1 cellular context compared by ENCODE assay signal in genomic region chr22:39534092-39534506, GRCh38.
TF ChIP-seq lines count a peak whose summit lies in the region.

No MANE protein-coding gene starts in this region.

TF ChIP-seq in HepG2, 621 proteins besides CTCF, POLR2A, EP300 and RAD21 (continued from another document and continues in another):
- peak; percentile 65; the same call in 1 of the 2 replicates for TF ChIP-seq ZNF574 (CRISPR knock-in tag; IDR thresholded peaks at IDR 0.05)
- TF ChIP-seq ZBTB34 (CRISPR knock-in tag; IDR thresholded peaks at IDR 0.05): no peak
- TF ChIP-seq ZFP62 (CRISPR knock-in tag; IDR thresholded peaks at IDR 0.05): no peak
- no peak for TF ChIP-seq BCL6 (CRISPR knock-in tag; IDR thresholded peaks at IDR 0.05)
- no peak for TF ChIP-seq FOXA3 (CRISPR knock-in tag; IDR thresholded peaks at IDR 0.05)
- TF ChIP-seq ZNF709 (CRISPR knock-in tag; IDR thresholded peaks at IDR 0.05): no peak
- 0 out of 2 replicates have a peak, but pooled peaks have one; percentile 66 for TF ChIP-seq ZNF275 (CRISPR knock-in tag; IDR thresholded peaks at IDR 0.05; ENCODE audit: borderline replicate concordance)
- 0 out of 2 replicates have a peak, but pooled peaks have one; percentile 10 for TF ChIP-seq ZNF333 (CRISPR knock-in tag; IDR thresholded peaks at IDR 0.05; ENCODE audit: borderline replicate concordance)
- TF ChIP-seq, protein P1, sequence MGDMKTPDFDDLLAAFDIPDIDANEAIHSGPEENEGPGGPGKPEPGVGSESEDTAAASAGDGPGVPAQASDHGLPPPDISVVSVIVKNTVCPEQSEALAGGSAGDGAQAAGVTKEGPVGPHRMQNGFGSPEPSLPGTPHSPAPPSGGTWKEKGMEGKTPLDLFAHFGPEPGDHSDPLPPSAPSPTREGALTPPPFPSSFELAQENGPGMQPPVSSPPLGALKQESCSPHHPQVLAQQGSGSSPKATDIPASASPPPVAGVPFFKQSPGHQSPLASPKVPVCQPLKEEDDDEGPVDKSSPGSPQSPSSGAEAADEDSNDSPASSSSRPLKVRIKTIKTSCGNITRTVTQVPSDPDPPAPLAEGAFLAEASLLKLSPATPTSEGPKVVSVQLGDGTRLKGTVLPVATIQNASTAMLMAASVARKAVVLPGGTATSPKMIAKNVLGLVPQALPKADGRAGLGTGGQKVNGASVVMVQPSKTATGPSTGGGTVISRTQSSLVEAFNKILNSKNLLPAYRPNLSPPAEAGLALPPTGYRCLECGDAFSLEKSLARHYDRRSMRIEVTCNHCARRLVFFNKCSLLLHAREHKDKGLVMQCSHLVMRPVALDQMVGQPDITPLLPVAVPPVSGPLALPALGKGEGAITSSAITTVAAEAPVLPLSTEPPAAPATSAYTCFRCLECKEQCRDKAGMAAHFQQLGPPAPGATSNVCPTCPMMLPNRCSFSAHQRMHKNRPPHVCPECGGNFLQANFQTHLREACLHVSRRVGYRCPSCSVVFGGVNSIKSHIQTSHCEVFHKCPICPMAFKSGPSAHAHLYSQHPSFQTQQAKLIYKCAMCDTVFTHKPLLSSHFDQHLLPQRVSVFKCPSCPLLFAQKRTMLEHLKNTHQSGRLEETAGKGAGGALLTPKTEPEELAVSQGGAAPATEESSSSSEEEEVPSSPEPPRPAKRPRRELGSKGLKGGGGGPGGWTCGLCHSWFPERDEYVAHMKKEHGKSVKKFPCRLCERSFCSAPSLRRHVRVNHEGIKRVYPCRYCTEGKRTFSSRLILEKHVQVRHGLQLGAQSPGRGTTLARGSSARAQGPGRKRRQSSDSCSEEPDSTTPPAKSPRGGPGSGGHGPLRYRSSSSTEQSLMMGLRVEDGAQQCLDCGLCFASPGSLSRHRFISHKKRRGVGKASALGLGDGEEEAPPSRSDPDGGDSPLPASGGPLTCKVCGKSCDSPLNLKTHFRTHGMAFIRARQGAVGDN (CRISPR knock-in tag; IDR thresholded peaks at IDR 0.05): peak; percentile 82
- TF ChIP-seq, protein P2, sequence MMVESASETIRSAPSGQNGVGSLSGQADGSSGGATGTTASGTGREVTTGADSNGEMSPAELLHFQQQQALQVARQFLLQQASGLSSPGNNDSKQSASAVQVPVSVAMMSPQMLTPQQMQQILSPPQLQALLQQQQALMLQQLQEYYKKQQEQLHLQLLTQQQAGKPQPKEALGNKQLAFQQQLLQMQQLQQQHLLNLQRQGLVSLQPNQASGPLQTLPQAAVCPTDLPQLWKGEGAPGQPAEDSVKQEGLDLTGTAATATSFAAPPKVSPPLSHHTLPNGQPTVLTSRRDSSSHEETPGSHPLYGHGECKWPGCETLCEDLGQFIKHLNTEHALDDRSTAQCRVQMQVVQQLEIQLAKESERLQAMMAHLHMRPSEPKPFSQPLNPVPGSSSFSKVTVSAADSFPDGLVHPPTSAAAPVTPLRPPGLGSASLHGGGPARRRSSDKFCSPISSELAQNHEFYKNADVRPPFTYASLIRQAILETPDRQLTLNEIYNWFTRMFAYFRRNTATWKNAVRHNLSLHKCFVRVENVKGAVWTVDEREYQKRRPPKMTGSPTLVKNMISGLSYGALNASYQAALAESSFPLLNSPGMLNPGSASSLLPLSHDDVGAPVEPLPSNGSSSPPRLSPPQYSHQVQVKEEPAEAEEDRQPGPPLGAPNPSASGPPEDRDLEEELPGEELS (CRISPR knock-in tag; IDR thresholded peaks at IDR 0.05): peak; percentile 49
- TF ChIP-seq SALL1 (CRISPR knock-in tag; IDR thresholded peaks at IDR 0.05): peak; percentile 23; the same call in 1 of the 2 replicates
- no peak for TF ChIP-seq ZNF614 (CRISPR knock-in tag; IDR thresholded peaks at IDR 0.05; ENCODE audit: borderline replicate concordance)
- no peak for TF ChIP-seq ZNF775 (CRISPR knock-in tag; IDR thresholded peaks at IDR 0.05; ENCODE audit: borderline replicate concordance)
- TF ChIP-seq XBP1 (CRISPR knock-in tag; IDR thresholded peaks at IDR 0.05): no peak
- TF ChIP-seq IRX3 (CRISPR knock-in tag; IDR thresholded peaks at IDR 0.05; ENCODE audit: borderline replicate concordance, low read depth): no peak
- TF ChIP-seq TOPORS (CRISPR knock-in tag; IDR thresholded peaks at IDR 0.05): no peak
- no peak for TF ChIP-seq ZNF772 (CRISPR knock-in tag; IDR thresholded peaks at IDR 0.05)
- TF ChIP-seq IRF9 (CRISPR knock-in tag; IDR thresholded peaks at IDR 0.05; ENCODE audit: borderline replicate concordance): peak; percentile 21; the same call in 1 of the 2 replicates
- TF ChIP-seq ZNF496 (CRISPR knock-in tag; IDR thresholded peaks at IDR 0.05; ENCODE audit: insufficient replicate concordance): no peak
- 0 out of 2 replicates have a peak, but pooled peaks have one; percentile 22 for TF ChIP-seq REPIN1 (CRISPR knock-in tag; IDR thresholded peaks at IDR 0.05; ENCODE audit: borderline replicate concordance, low read depth)
- TF ChIP-seq, protein P3, sequence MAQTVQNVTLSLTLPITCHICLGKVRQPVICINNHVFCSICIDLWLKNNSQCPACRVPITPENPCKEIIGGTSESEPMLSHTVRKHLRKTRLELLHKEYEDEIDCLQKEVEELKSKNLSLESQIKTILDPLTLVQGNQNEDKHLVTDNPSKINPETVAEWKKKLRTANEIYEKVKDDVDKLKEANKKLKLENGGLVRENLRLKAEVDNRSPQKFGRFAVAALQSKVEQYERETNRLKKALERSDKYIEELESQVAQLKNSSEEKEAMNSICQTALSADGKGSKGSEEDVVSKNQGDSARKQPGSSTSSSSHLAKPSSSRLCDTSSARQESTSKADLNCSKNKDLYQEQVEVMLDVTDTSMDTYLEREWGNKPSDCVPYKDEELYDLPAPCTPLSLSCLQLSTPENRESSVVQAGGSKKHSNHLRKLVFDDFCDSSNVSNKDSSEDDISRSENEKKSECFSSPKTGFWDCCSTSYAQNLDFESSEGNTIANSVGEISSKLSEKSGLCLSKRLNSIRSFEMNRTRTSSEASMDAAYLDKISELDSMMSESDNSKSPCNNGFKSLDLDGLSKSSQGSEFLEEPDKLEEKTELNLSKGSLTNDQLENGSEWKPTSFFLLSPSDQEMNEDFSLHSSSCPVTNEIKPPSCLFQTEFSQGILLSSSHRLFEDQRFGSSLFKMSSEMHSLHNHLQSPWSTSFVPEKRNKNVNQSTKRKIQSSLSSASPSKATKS (CRISPR knock-in tag; IDR thresholded peaks at IDR 0.05): no peak
- TF ChIP-seq RXRB (CRISPR knock-in tag; IDR thresholded peaks at IDR 0.05; ENCODE audit: borderline replicate concordance): no peak
- TF ChIP-seq SNAPC5 (CRISPR knock-in tag; IDR thresholded peaks at IDR 0.05; ENCODE audit: borderline replicate concordance): no peak
- peak; percentile 7; the same call in 1 of the 2 replicates for TF ChIP-seq KAT7 (CRISPR knock-in tag; IDR thresholded peaks at IDR 0.05; ENCODE audit: borderline replicate concordance)
- TF ChIP-seq THAP9 (CRISPR knock-in tag; IDR thresholded peaks at IDR 0.05; ENCODE audit: borderline replicate concordance): no peak; the same call in 1 of the 2 replicates
- TF ChIP-seq MTF1 (CRISPR knock-in tag; IDR thresholded peaks at IDR 0.05): no peak
- TF ChIP-seq ZNF230 (CRISPR knock-in tag; IDR thresholded peaks at IDR 0.05): no peak
- no peak for TF ChIP-seq TOE1 (CRISPR knock-in tag; IDR thresholded peaks at IDR 0.05)
- TF ChIP-seq, protein P4, sequence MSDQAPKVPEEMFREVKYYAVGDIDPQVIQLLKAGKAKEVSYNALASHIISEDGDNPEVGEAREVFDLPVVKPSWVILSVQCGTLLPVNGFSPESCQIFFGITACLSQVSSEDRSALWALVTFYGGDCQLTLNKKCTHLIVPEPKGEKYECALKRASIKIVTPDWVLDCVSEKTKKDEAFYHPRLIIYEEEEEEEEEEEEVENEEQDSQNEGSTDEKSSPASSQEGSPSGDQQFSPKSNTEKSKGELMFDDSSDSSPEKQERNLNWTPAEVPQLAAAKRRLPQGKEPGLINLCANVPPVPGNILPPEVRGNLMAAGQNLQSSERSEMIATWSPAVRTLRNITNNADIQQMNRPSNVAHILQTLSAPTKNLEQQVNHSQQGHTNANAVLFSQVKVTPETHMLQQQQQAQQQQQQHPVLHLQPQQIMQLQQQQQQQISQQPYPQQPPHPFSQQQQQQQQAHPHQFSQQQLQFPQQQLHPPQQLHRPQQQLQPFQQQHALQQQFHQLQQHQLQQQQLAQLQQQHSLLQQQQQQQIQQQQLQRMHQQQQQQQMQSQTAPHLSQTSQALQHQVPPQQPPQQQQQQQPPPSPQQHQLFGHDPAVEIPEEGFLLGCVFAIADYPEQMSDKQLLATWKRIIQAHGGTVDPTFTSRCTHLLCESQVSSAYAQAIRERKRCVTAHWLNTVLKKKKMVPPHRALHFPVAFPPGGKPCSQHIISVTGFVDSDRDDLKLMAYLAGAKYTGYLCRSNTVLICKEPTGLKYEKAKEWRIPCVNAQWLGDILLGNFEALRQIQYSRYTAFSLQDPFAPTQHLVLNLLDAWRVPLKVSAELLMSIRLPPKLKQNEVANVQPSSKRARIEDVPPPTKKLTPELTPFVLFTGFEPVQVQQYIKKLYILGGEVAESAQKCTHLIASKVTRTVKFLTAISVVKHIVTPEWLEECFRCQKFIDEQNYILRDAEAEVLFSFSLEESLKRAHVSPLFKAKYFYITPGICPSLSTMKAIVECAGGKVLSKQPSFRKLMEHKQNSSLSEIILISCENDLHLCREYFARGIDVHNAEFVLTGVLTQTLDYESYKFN (CRISPR knock-in tag; conservative IDR thresholded peaks at IDR 0.05): peak; percentile 39; the same call in 1 of the 2 replicates
- no peak for TF ChIP-seq ZNF124 (CRISPR knock-in tag; IDR thresholded peaks at IDR 0.05)
- TF ChIP-seq FOXA1 (IDR thresholded peaks at IDR 0.05): no peak
- TF ChIP-seq FOXA1 (CRISPR knock-in tag; IDR thresholded peaks at IDR 0.05): no peak
- no peak for TF ChIP-seq ZNF644 (CRISPR knock-in tag; IDR thresholded peaks at IDR 0.05; ENCODE audit: low read depth)
- no peak for TF ChIP-seq E2F5 (CRISPR knock-in tag; conservative IDR thresholded peaks at IDR 0.05)
